13 cellular contexts compared by ENCODE assay signal in the genomic region with DNA sequence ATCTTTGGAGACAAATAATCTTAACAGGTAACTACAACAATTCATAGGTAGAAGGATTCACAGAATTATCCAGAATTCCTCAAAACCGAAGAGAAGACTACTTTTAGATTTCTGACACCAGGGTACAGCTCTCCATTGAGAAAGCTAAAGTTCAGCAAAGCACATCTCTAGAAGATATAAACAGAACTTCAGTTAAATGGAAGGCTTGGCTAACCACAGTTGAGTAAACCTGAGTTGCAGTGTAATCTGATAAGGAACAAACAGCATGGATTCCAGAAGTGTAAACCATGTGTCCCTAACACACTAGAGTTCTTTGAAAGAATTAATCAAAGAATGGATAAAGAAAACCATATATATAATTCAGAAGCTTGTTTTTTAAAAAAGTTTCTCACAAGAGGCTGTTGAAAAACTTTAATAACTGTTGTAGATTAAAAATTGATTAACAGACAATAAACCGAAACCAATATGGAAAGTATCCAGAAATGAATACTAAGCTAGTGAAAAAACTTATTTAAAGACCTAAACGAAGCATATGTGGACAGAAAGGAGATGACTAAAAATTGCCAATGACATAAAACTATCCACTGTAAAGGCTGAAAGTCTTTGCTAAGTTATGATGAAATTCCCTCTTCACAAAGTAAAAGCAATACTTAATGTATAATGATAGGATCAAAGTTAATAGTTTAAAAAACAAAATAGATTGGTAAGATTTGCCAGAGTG. TPM values are rescaled to one million over a fixed set of nuclear protein-coding genes. Genes with fewer than 3 reads are reported as not detected.
DNase-seq lines count a peak whose midpoint lies in the region; ATAC-seq, FAIRE-seq and TF ChIP-seq lines count a peak whose summit lies in the region.
"Had no signal": no experiment of that assay in that cellular context is flagged by ENCODE, and none has a peak within 500 bp of the region (broad histone marks: within the 10 kb centered on the region; RNA-seq: fewer than 3 reads in every experiment).

No MANE protein-coding gene starts in this region.

- no peak overlapping the region for H3K4me3 Mint-ChIP-seq in activated CD4-positive, alpha-beta memory T cell treated with anti-CD3 and anti-CD28 coated beads for 36 hours

- intact Hi-C loops in heart right ventricle (cut with DNase I) (loop anchor here in 1 of 10 donors (10.0 kb wide), 1 partner anchor 98 kb away; no protein-coding TSS in a partner anchor), kidney (cut with DNase I) (no loop called here)
- intact Hi-C loops in activated CD4-positive, alpha-beta memory T cell treated with anti-CD3 and anti-CD28 coated beads for 36 hours (cut with micrococcal nuclease): loop anchor here (1.0 kb wide), 1 partner anchor 96 kb away; no protein-coding TSS in a partner anchor

- H3K27ac ChIP-seq in cardiac muscle cell: no peak overlapping the region
- H3K27ac ChIP-seq in heart right ventricle: no peak overlapping the region
- H3K27ac ChIP-seq in kidney (ENCODE audit: low read depth in 2 of 2, low read length in 2 of 2): no peak overlapping the region
- H3K27ac ChIP-seq: coronary artery had no signal

- CTCF ChIA-PET in activated CD4-positive, alpha-beta memory T cell treated with anti-CD3 and anti-CD28 coated beads for 36 hours (lab: Charles Lee): interaction anchor here (0.9 to 10.3 kb wide), 7 partner anchors 13 to 163 kb away, joined by 3 to 133 read pairs (median 4); a partner anchor contains a TSS

- H3K27me3 Mint-ChIP-seq in activated CD4-positive, alpha-beta memory T cell treated with anti-CD3 and anti-CD28 coated beads for 36 hours: no peaks in the 10 kb centered on the region

- POLR2A ChIA-PET in activated CD4-positive, alpha-beta memory T cell treated with anti-CD3 and anti-CD28 coated beads for 36 hours (lab: Charles Lee): interaction anchor here (0.6 to 2.0 kb wide), 9 partner anchors 31 to 96 kb away, joined by 3 to 14 read pairs (median 6); a partner anchor contains a TSS

- FAIRE-seq in kidney (lab: Jason Lieb, UNC): no peak
- peak; percentile 13 for FAIRE-seq in urothelium cell line (lab: Jason Lieb, UNC)
- no peak for FAIRE-seq in RCC 7860 (lab: Jason Lieb, UNC)

- no peaks in the 10 kb centered on the region for H3K27me3 ChIP-seq in cardiac muscle cell
- H3K27me3 ChIP-seq in heart right ventricle: peaks cover 0 to 20% (median 0%) of the 10 kb centered on the region in 7 donors

- no peaks in the 10 kb centered on the region for H3K36me3 Mint-ChIP-seq in activated CD4-positive, alpha-beta memory T cell treated with anti-CD3 and anti-CD28 coated beads for 36 hours

- H3K9me3 Mint-ChIP-seq in activated CD4-positive, alpha-beta memory T cell treated with anti-CD3 and anti-CD28 coated beads for 36 hours: no peaks in the 10 kb centered on the region

- DNase-seq in cardiac muscle cell (ENCODE audit: low read depth in 1 of 2, low spot score in 1 of 2) (no peak), heart right ventricle (no peak), kidney (no peak), urothelium cell line (ENCODE audit: low spot score) (no peak), RCC 7860 (ENCODE audit: low spot score) (no peak)
- no peak for DNase-seq in activated CD4-positive, alpha-beta memory T cell treated with anti-CD3 and anti-CD28 coated beads for 36 hours
- DNase-seq: glutamatergic neuron, NCI-H1417 had no signal

- H3K27ac Mint-ChIP-seq in activated CD4-positive, alpha-beta memory T cell treated with anti-CD3 and anti-CD28 coated beads for 36 hours: peak overlapping the region; percentile 69

- TF ChIP-seq CTCF in cardiac muscle cell (IDR thresholded peaks at IDR 0.05; ENCODE audit: low read depth, low read length): no peak
- no peak for TF ChIP-seq CTCF in heart right ventricle (IDR thresholded peaks at IDR 0.05)
- TF ChIP-seq CTCF in kidney (IDR thresholded peaks at IDR 0.05; ENCODE audit: borderline replicate concordance, extremely low read depth, insufficient read depth): no peak

- H3K4me3 ChIP-seq in cardiac muscle cell (peak overlapping the region; percentile 2), heart right ventricle (no peak overlapping the region), kidney (ENCODE audit: low read length in 2 of 2) (peak overlapping the region; percentile 51 to 53)
- H3K4me3 ChIP-seq: coronary artery had no signal

- no peaks in the 10 kb centered on the region for H3K9me3 ChIP-seq in cardiac muscle cell (ENCODE audit: low read depth)
- H3K9me3 ChIP-seq in heart right ventricle: no peaks in the 10 kb centered on the region
- H3K9me3 ChIP-seq in kidney (ENCODE audit: control insufficient read depth in 1 of 2, low read length in 2 of 2): no peaks in the 10 kb centered on the region

- peaks cover 31% of the 10 kb centered on the region for H3K4me1 ChIP-seq in cardiac muscle cell (ENCODE audit: low read depth)
- H3K4me1 ChIP-seq in heart right ventricle: peaks cover 0 to 10% (median 0%) of the 10 kb centered on the region in 9 donors
- peaks cover 2 to 3% of the 10 kb centered on the region in 2 donors for H3K4me1 ChIP-seq in kidney (ENCODE audit: control insufficient read depth in 1 of 2, insufficient read depth in 1 of 2, low read depth in 1 of 2, low read length in 2 of 2)

- H3K4me1 Mint-ChIP-seq in activated CD4-positive, alpha-beta memory T cell treated with anti-CD3 and anti-CD28 coated beads for 36 hours (ENCODE audit: low read depth): peaks cover 31% of the 10 kb centered on the region

- WGBS in heart right ventricle, 2 donors: 74 to 87% methylated on average over 3 of the region's 3 CpGs

- no peak overlapping the region for H3K9ac ChIP-seq in kidney (ENCODE audit: low read length in 2 of 2)

- H3K36me3 ChIP-seq in cardiac muscle cell (no peaks in the 10 kb centered on the region), heart right ventricle (no peaks in the 10 kb centered on the region), kidney (ENCODE audit: control insufficient read depth in 1 of 2, insufficient read depth in 2 of 2, low read length in 2 of 2) (no peaks in the 10 kb centered on the region)

- ATAC-seq in heart right ventricle: no peak
- no peak for ATAC-seq in HG03378 (IDR thresholded peaks at IDR 0.05; ENCODE audit: unreplicated experiment)
- no peak for ATAC-seq in HG02642 (IDR thresholded peaks at IDR 0.05; ENCODE audit: poor library complexity, unreplicated experiment)

RNA-seq across cellular contexts. Expression of a gene that starts 4.3 kb away (rescaled TPM):
- total RNA-seq in cardiac muscle cell (8.6 and 8.7 TPM in 2 replicates), heart right ventricle (1 to 10 TPM; 1.5 to 6.1 (median 3.7) TPM), kidney (9.5 TPM)
- polyA plus RNA-seq in cardiac muscle cell (5.0 and 9.4 TPM in 2 replicates), heart right ventricle (1 to 10 TPM in 1 of 2 donors, under 1 TPM in 1; 0.86 to 1.2 TPM), kidney (ENCODE audit: insufficient read depth, low read depth, low replicate concordance) (7.8 TPM)
- under 1 TPM; 0.39 to 0.93 TPM for total RNA-seq in activated CD4-positive, alpha-beta memory T cell treated with anti-CD3 and anti-CD28 coated beads for 36 hours
- total RNA-seq: skeletal muscle tissue had no signal
- polyA plus RNA-seq: BJ had no signal

Comparison
In these comparisons a context has a peak if more than half of its experiments do, and no peak if none do; other contexts are left out.
1. H3K4me3 ChIP-seq: peak in cardiac muscle cell (single experiment) and kidney (2 of 2); none in heart right ventricle (0 of 10).